Comparison of ENCODE assay signal across 1 cellular context in the genomic region with DNA sequence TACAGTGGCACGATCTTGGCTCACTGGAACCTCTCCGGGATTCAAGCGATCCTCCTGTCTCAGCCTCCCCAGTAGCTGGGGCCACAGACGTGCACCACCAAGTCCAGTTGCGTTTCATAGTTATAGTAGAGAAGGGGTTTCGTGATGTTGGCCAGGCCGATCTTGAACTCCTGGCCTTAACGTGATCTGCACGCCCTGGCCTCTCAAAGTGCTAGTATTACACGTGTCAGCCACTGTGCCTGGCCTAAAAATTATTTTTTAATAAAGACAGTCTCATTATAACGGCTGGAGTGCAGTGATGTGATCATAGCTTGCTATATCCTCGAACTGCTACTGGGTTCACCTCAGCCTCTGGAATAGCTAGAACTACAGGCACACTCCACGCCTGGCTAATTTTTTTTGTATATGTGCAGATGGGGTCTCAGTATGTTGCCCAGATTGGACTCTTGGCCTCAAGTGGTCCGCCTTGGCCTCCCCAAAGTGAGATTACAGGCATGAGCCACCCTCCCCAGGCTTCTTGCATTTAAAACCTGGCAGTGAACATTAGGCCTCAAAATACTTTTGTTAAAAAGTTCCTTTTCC.
TF ChIP-seq lines count a peak whose summit lies in the region.

No MANE protein-coding gene starts in this region.

TF ChIP-seq in GM23338, 12 proteins besides CTCF, POLR2A, EP300 and RAD21 (continued from another document):
- TF ChIP-seq, protein P1, sequence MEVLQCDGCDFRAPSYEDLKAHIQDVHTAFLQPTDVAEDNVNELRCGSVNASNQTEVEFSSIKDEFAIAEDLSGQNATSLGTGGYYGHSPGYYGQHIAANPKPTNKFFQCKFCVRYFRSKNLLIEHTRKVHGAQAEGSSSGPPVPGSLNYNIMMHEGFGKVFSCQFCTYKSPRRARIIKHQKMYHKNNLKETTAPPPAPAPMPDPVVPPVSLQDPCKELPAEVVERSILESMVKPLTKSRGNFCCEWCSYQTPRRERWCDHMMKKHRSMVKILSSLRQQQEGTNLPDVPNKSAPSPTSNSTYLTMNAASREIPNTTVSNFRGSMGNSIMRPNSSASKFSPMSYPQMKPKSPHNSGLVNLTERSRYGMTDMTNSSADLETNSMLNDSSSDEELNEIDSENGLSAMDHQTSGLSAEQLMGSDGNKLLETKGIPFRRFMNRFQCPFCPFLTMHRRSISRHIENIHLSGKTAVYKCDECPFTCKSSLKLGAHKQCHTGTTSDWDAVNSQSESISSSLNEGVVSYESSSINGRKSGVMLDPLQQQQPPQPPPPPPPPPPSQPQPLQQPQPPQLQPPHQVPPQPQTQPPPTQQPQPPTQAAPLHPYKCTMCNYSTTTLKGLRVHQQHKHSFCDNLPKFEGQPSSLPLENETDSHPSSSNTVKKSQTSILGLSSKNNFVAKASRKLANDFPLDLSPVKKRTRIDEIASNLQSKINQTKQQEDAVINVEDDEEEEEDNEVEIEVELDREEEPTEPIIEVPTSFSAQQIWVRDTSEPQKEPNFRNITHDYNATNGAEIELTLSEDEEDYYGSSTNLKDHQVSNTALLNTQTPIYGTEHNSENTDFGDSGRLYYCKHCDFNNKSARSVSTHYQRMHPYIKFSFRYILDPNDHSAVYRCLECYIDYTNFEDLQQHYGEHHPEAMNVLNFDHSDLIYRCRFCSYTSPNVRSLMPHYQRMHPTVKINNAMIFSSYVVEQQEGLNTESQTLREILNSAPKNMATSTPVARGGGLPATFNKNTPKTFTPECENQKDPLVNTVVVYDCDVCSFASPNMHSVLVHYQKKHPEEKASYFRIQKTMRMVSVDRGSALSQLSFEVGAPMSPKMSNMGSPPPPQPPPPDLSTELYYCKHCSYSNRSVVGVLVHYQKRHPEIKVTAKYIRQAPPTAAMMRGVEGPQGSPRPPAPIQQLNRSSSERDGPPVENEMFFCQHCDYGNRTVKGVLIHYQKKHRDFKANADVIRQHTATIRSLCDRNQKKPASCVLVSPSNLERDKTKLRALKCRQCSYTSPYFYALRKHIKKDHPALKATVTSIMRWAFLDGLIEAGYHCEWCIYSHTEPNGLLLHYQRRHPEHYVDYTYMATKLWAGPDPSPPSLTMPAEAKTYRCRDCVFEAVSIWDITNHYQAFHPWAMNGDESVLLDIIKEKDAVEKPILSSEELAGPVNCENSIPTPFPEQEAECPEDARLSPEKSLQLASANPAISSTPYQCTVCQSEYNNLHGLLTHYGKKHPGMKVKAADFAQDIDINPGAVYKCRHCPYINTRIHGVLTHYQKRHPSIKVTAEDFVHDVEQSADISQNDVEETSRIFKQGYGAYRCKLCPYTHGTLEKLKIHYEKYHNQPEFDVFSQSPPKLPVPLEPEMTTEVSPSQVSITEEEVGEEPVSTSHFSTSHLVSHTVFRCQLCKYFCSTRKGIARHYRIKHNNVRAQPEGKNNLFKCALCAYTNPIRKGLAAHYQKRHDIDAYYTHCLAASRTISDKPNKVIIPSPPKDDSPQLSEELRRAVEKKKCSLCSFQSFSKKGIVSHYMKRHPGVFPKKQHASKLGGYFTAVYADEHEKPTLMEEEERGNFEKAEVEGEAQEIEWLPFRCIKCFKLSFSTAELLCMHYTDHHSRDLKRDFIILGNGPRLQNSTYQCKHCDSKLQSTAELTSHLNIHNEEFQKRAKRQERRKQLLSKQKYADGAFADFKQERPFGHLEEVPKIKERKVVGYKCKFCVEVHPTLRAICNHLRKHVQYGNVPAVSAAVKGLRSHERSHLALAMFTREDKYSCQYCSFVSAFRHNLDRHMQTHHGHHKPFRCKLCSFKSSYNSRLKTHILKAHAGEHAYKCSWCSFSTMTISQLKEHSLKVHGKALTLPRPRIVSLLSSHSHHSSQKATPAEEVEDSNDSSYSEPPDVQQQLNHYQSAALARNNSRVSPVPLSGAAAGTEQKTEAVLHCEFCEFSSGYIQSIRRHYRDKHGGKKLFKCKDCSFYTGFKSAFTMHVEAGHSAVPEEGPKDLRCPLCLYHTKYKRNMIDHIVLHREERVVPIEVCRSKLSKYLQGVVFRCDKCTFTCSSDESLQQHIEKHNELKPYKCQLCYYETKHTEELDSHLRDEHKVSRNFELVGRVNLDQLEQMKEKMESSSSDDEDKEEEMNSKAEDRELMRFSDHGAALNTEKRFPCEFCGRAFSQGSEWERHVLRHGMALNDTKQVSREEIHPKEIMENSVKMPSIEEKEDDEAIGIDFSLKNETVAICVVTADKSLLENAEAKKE (CRISPR knock-in tag; IDR thresholded peaks at IDR 0.05), result no peak
